Comparison of ENCODE assay signal across 11 cellular contexts in genomic region chr3:156787926-156788663, GRCh38. TPM values are rescaled to one million over a fixed set of nuclear protein-coding genes. Genes with fewer than 3 reads are reported as not detected.
DNase-seq lines count a peak whose midpoint lies in the region; ATAC-seq, FAIRE-seq and TF ChIP-seq lines count a peak whose summit lies in the region.
"Had no signal": no experiment of that assay in that cellular context is flagged by ENCODE, and none has a peak within 500 bp of the region (broad histone marks: within the 10 kb centered on the region; RNA-seq: fewer than 3 reads in every experiment).

No MANE protein-coding gene starts in this region.

- H3K9me1 ChIP-seq in keratinocyte (ENCODE audit: control insufficient read depth, extremely low read depth, insufficient read depth, low read length): no peaks in the 10 kb centered on the region

- peaks cover 26% of the 10 kb centered on the region for H3K4me1 Mint-ChIP-seq in activated CD4-positive, alpha-beta T cell treated with anti-CD3 and anti-CD28 coated beads for 36 hours

- no peak overlapping the region for H2AFZ ChIP-seq in keratinocyte (ENCODE audit: control insufficient read depth, low read length)

- H3K9ac ChIP-seq in SK-N-MC (ENCODE audit: insufficient read length) (no peak overlapping the region), keratinocyte (ENCODE audit: control insufficient read depth, extremely low read depth, insufficient read depth, low read length) (peak overlapping the region; percentile 53)
- H3K9ac ChIP-seq: BLaER1 treated with 17β-estradiol and CSF1 and Interleukin-3, amounts not matched to agents 10 nM and 100 nM had no signal

- peak overlapping the region; percentile 66 for H3K27ac ChIP-seq in SK-N-MC
- peak overlapping the region; percentile 95 for H3K27ac ChIP-seq in keratinocyte (ENCODE audit: control insufficient read depth, insufficient read depth, low read length)
- no peak overlapping the region for H3K27ac ChIP-seq in Peyer's patch
- H3K27ac ChIP-seq: BLaER1 treated with 17β-estradiol and CSF1 and Interleukin-3, amounts not matched to agents 10 nM and 100 nM had no signal

- no peaks in the 10 kb centered on the region; the same call in 1 of the 2 replicates for H3K36me3 ChIP-seq in SK-N-MC (ENCODE audit: insufficient read depth, low read length)
- peaks cover 0 to 1% of the 10 kb centered on the region in 2 experiments for H3K36me3 ChIP-seq in keratinocyte (ENCODE audit: control insufficient read depth in 2 of 2, extremely low read depth in 1 of 2, insufficient read depth in 2 of 2, low read length in 2 of 2)
- no peaks in the 10 kb centered on the region for H3K36me3 ChIP-seq in Peyer's patch
- H3K36me3 ChIP-seq: BLaER1 treated with 17β-estradiol and CSF1 and Interleukin-3, amounts not matched to agents 10 nM and 100 nM had no signal

- peak; percentile 55 for DNase-seq in activated CD4-positive, alpha-beta T cell treated with anti-CD3 and anti-CD28 coated beads for 36 hours
- DNase-seq in activated CD4-positive, alpha-beta T cell treated with anti-CD3 and anti-CD28 coated beads for 1 hour: no peak
- DNase-seq in SK-N-MC (ENCODE audit: low read depth, low spot score) (peak; percentile 74), keratinocyte (ENCODE audit: low read depth, low spot score) (no peak), NCI-H2171 (lab: John Stamatoyannopoulos, UW) (no peak), Peyer's patch (no peak), NCI-H2171 treated with DMSO at 0.1 percent for 48 hours (lab: John Stamatoyannopoulos, UW) (no peak)

- no peaks in the 10 kb centered on the region for H3K36me3 Mint-ChIP-seq in activated CD4-positive, alpha-beta T cell treated with anti-CD3 and anti-CD28 coated beads for 36 hours (ENCODE audit: low read depth)

- no peak for TF ChIP-seq POLR2A in Peyer's patch (IDR thresholded peaks at IDR 0.05)

- H3K27me3 ChIP-seq in keratinocyte (ENCODE audit: control insufficient read depth, extremely low read depth, insufficient read depth, low read length) (no peaks in the 10 kb centered on the region), Peyer's patch (no peaks in the 10 kb centered on the region)
- H3K27me3 ChIP-seq: BLaER1 treated with 17β-estradiol and CSF1 and Interleukin-3, amounts not matched to agents 10 nM and 100 nM had no signal

- peak overlapping the region; percentile 49 for H3K4me2 ChIP-seq in keratinocyte (ENCODE audit: control insufficient read depth, extremely low read depth, insufficient read depth, low read depth, low read length)
- H3K4me2 ChIP-seq: BLaER1 treated with 17β-estradiol and CSF1 and Interleukin-3, amounts not matched to agents 10 nM and 100 nM had no signal

- dilution Hi-C loops in keratinocyte (cut with MboI; ENCODE audit: extremely low pct_ligation_motif_present, low sequenced_read_pairs): no loop called here

- H3K9me3 Mint-ChIP-seq in activated CD4-positive, alpha-beta T cell treated with anti-CD3 and anti-CD28 coated beads for 36 hours (ENCODE audit: low read depth): no peaks in the 10 kb centered on the region

- no peak for TF ChIP-seq CTCF in keratinocyte (optimal IDR thresholded peaks at IDR 0.05 in 1 of 3, IDR thresholded peaks at IDR 0.05 in 1 of 3, conservative IDR thresholded peaks at IDR 0.05 in 1 of 3; ENCODE audit: extremely low read depth in 1 of 3, insufficient read depth in 2 of 3, low read length in 3 of 3)
- no peak for TF ChIP-seq CTCF in Peyer's patch (IDR thresholded peaks at IDR 0.05)

- peak overlapping the region; percentile 29 for H3K27ac Mint-ChIP-seq in activated CD4-positive, alpha-beta T cell treated with anti-CD3 and anti-CD28 coated beads for 36 hours

- H3K9me3 ChIP-seq in SK-N-MC (ENCODE audit: low read depth, low read length) (no peaks in the 10 kb centered on the region), keratinocyte (ENCODE audit: control insufficient read depth, low read depth, low read length) (no peaks in the 10 kb centered on the region), Peyer's patch (no peaks in the 10 kb centered on the region)
- H3K9me3 ChIP-seq: BLaER1 treated with 17β-estradiol and CSF1 and Interleukin-3, amounts not matched to agents 10 nM and 100 nM had no signal

- CTCF ChIA-PET in activated CD4-positive, alpha-beta T cell treated with anti-CD3 and anti-CD28 coated beads for 36 hours (lab: Charles Lee): interaction anchor here (0.6 kb wide), 1 partner anchor 11 kb away, joined by 5 read pairs; no protein-coding TSS in a partner anchor

- no peaks in the 10 kb centered on the region for H4K20me1 ChIP-seq in keratinocyte (ENCODE audit: control insufficient read depth, extremely low read depth, insufficient read depth, low read length)
- H4K20me1 ChIP-seq: BLaER1 treated with 17β-estradiol and CSF1 and Interleukin-3, amounts not matched to agents 10 nM and 100 nM had no signal

- H3K4me3 Mint-ChIP-seq in activated CD4-positive, alpha-beta T cell treated with anti-CD3 and anti-CD28 coated beads for 36 hours: no peak overlapping the region
- H3K4me3 Mint-ChIP-seq: naive thymus-derived CD4-positive, alpha-beta T cell had no signal

- H3K4me3 ChIP-seq in SK-N-MC (peak overlapping the region; percentile 43), keratinocyte (ENCODE audit: control insufficient read depth in 2 of 3, extremely low read depth in 1 of 3, insufficient read depth in 2 of 3, low read depth in 1 of 3, low read length in 3 of 3) (no peak overlapping the region), Peyer's patch (no peak overlapping the region)
- H3K4me3 ChIP-seq: BLaER1 treated with 17β-estradiol and CSF1 and Interleukin-3, amounts not matched to agents 10 nM and 100 nM had no signal

- peaks cover 18% of the 10 kb centered on the region for H3K79me2 ChIP-seq in keratinocyte (ENCODE audit: control insufficient read depth, insufficient read depth, low read length)

- intact Hi-C loops in activated CD4-positive, alpha-beta T cell treated with anti-CD3 and anti-CD28 coated beads for 36 hours (cut with DNase I, micrococcal nuclease): loop anchor here in 1 of 2 experiments (1.0 kb wide), 1 partner anchor 340 kb away; no protein-coding TSS in a partner anchor

- ATAC-seq in activated CD4-positive, alpha-beta T cell treated with anti-CD3 and anti-CD28 coated beads for 36 hours: peak; percentile 98
- peak; percentile 88 for ATAC-seq in HG02759 (IDR thresholded peaks at IDR 0.05; ENCODE audit: unreplicated experiment)
- ATAC-seq: naive thymus-derived CD4-positive, alpha-beta T cell had no signal

- POLR2A ChIA-PET in activated CD4-positive, alpha-beta T cell treated with anti-CD3 and anti-CD28 coated beads for 36 hours (lab: Charles Lee): interaction anchor here (1.0 kb wide), 1 partner anchor 29 kb away, joined by 4 read pairs; no protein-coding TSS in a partner anchor

- FAIRE-seq in keratinocyte (lab: Jason Lieb, UNC): peak; percentile 94
- FAIRE-seq: TTC549 had no signal

- no peaks in the 10 kb centered on the region for H3K27me3 Mint-ChIP-seq in activated CD4-positive, alpha-beta T cell treated with anti-CD3 and anti-CD28 coated beads for 36 hours
- H3K27me3 Mint-ChIP-seq: naive thymus-derived CD4-positive, alpha-beta T cell had no signal

- H3K4me1 ChIP-seq in keratinocyte (ENCODE audit: control insufficient read depth, extremely low read depth, insufficient read depth, low read length) (peaks cover 74% of the 10 kb centered on the region), Peyer's patch (no peaks in the 10 kb centered on the region)

RNA-seq across cellular contexts. Expression of gene LEKR1, which starts 38.1 kb away (rescaled TPM):
- under 1 TPM; 0.37 to 0.53 TPM for total RNA-seq in activated CD4-positive, alpha-beta T cell treated with anti-CD3 and anti-CD28 coated beads for 36 hours
- 0.14 to 0.63 TPM in 2 of 3 replicates, not detected in the other for polyA plus RNA-seq in keratinocyte
- polyA plus RNA-seq in keratinocyte (2011; ENCODE audit: low read depth): 0.54 TPM
- 0.23 and 0.30 TPM in 2 replicates for polyA plus RNA-seq in keratinocyte (2011; cell fraction: cytosol; rRNA removed)
- 0.12 and 0.36 TPM in 2 replicates for polyA plus RNA-seq in keratinocyte (2011; cell fraction: nucleus; rRNA removed)
- 0.16 and 0.70 TPM in 2 replicates for polyA plus RNA-seq in keratinocyte (2012; ENCODE audit: low replicate concordance)
- 0.40 to 0.99 TPM in 2 of 3 replicates, not detected in the other for polyA minus RNA-seq in keratinocyte
- not detected for polyA minus RNA-seq in keratinocyte (2011; cell fraction: cytosol; rRNA and poly(A)+ RNA removed)
- polyA minus RNA-seq in keratinocyte (2011; cell fraction: nucleus; rRNA and poly(A)+ RNA removed): 2.4 and 4.9 TPM in 2 replicates
- 1 to 10 TPM in 1 of 4 donors, under 1 TPM in 2, not detected in 1; 0.85 to 9.1 (median 0.94) TPM for total RNA-seq in Peyer's patch

Comparison
In these comparisons a context has a peak if more than half of its experiments do, and no peak if none do; other contexts are left out.
1. DNase-seq: peak in activated CD4-positive, alpha-beta T cell treated with anti-CD3 and anti-CD28 coated beads for 36 hours (single experiment) and SK-N-MC (single experiment); none in activated CD4-positive, alpha-beta T cell treated with anti-CD3 and anti-CD28 coated beads for 1 hour (single experiment), keratinocyte (single experiment), NCI-H2171 (single experiment), Peyer's patch (0 of 3) and NCI-H2171 treated with DMSO at 0.1 percent for 48 hours (single experiment).
2. H3K27ac ChIP-seq: peak in SK-N-MC (single experiment) and keratinocyte (single experiment); none in Peyer's patch (0 of 4).